Comparison of ENCODE assay signal across 29 cellular contexts in genomic region chr4:169148851-169149250, GRCh38.
"Had no signal": no experiment of that assay in that cellular context is flagged by ENCODE, and none has a peak within 500 bp of the region (broad histone marks: within the 10 kb centered on the region; RNA-seq: fewer than 3 reads in every experiment).

No MANE protein-coding gene starts in this region.

- H3K36me3 ChIP-seq: adrenal gland, left lung, neural progenitor cell, ovary had no signal

- H3K4me2 ChIP-seq: neural progenitor cell had no signal

- DNase-seq: activated B cell treated with CpG ODN at 0.5 μM for 24 hours; activated CD8-positive, alpha-beta memory T cell treated with anti-CD3 and anti-CD28 coated beads, Interleukin-2, amount 10 ng/mL, durations not matched to agents 7 days and 5 days; activated CD8-positive, alpha-beta T cell treated with anti-CD3 and anti-CD28 coated beads, Interleukin-2, amount 10 ng/mL, durations not matched to agents 7 days and 5 days; activated naive CD4-positive, alpha-beta T cell treated with anti-CD3 and anti-CD28 coated beads for 36 hours; activated naive CD8-positive, alpha-beta T cell treated with anti-CD3 and anti-CD28 coated beads for 36 hours; activated T-cell treated with anti-CD3 and anti-CD28 coated beads, Interleukin-2, amount 50 U/mL, for 72 hours; adrenal gland; aorta; body of pancreas; effector memory CD8-positive, alpha-beta T cell; foreskin fibroblast; heart left ventricle; left lung; mammary epithelial cell; naive thymus-derived CD8-positive, alpha-beta T cell; ovary; retina; stimulated activated CD4-positive, alpha-beta T cell treated with anti-CD3 and anti-CD28 coated beads, Interleukin-4, amount 100 ng/mL, for 24 hours; stimulated activated CD8-positive, alpha-beta memory T cell treated with anti-CD3 and anti-CD28 coated beads, Interleukin-4, amount 100 ng/mL, for 48 hours; stimulated activated naive CD8-positive, alpha-beta T cell treated with anti-CD3 and anti-CD28 coated beads, Interleukin-15, amount 100 ng/mL, for 72 hours; T-helper 2 cell; tibial artery had no signal

- H2AFZ ChIP-seq: neural progenitor cell had no signal

- H3K4me3 ChIP-seq: adrenal gland, body of pancreas, heart left ventricle, left lung, neural progenitor cell, ovary, skin epidermis, tibial artery had no signal

- H3K27ac ChIP-seq: adrenal gland, body of pancreas, neural progenitor cell, ovary, skin epidermis, tibial artery had no signal

- H3K27me3 ChIP-seq: adrenal gland, body of pancreas, heart left ventricle, left lung, neural progenitor cell, ovary, tibial artery had no signal

- H3K4me3 Mint-ChIP-seq: activated B cell treated with CpG ODN at 0.5 μM for 24 hours; activated CD8-positive, alpha-beta memory T cell treated with anti-CD3 and anti-CD28 coated beads, Interleukin-2, amount 10 ng/mL, durations not matched to agents 7 days and 5 days; activated CD8-positive, alpha-beta T cell treated with anti-CD3 and anti-CD28 coated beads, Interleukin-2, amount 10 ng/mL, durations not matched to agents 7 days and 5 days; activated naive CD4-positive, alpha-beta T cell treated with anti-CD3 and anti-CD28 coated beads for 36 hours; activated naive CD8-positive, alpha-beta T cell treated with anti-CD3 and anti-CD28 coated beads for 36 hours; activated T-cell treated with anti-CD3 and anti-CD28 coated beads, Interleukin-2, amount 50 U/mL, for 72 hours; effector memory CD8-positive, alpha-beta T cell; mesothelial cell of epicardium; naive thymus-derived CD8-positive, alpha-beta T cell; neural progenitor cell; stimulated activated memory B cell treated with anti-CD40 and anti-IgM and Interleukin-4, amounts not matched to agents 10 μg/mL and 1 μg/mL and 100 μg/mL, for 72 hours; stimulated activated naive CD8-positive, alpha-beta T cell treated with anti-CD3 and anti-CD28 coated beads, Interleukin-15, amount 100 ng/mL, for 72 hours had no signal

- H3K4me1 Mint-ChIP-seq: activated CD8-positive, alpha-beta memory T cell treated with anti-CD3 and anti-CD28 coated beads, Interleukin-2, amount 10 ng/mL, durations not matched to agents 7 days and 5 days; activated naive CD8-positive, alpha-beta T cell treated with anti-CD3 and anti-CD28 coated beads for 36 hours; naive thymus-derived CD8-positive, alpha-beta T cell; stimulated activated memory B cell treated with anti-CD40 and anti-IgM and Interleukin-4, amounts not matched to agents 10 μg/mL and 1 μg/mL and 100 μg/mL, for 72 hours; stimulated activated naive CD8-positive, alpha-beta T cell treated with anti-CD3 and anti-CD28 coated beads, Interleukin-15, amount 100 ng/mL, for 72 hours had no signal

- H3K4me1 ChIP-seq: adrenal gland, body of pancreas, left lung had no signal

- H3K9me3 Mint-ChIP-seq: activated B cell treated with CpG ODN at 0.5 μM for 24 hours; activated naive CD4-positive, alpha-beta T cell treated with anti-CD3 and anti-CD28 coated beads for 36 hours; activated naive CD8-positive, alpha-beta T cell treated with anti-CD3 and anti-CD28 coated beads for 36 hours; activated T-cell treated with anti-CD3 and anti-CD28 coated beads, Interleukin-2, amount 50 U/mL, for 72 hours; effector memory CD8-positive, alpha-beta T cell; mesothelial cell of epicardium; naive thymus-derived CD8-positive, alpha-beta T cell; neural progenitor cell; stimulated activated memory B cell treated with anti-CD40 and anti-IgM and Interleukin-4, amounts not matched to agents 10 μg/mL and 1 μg/mL and 100 μg/mL, for 72 hours; stimulated activated naive CD8-positive, alpha-beta T cell treated with anti-CD3 and anti-CD28 coated beads, Interleukin-15, amount 100 ng/mL, for 72 hours had no signal

- H3K9me3 ChIP-seq: adrenal gland, body of pancreas, heart left ventricle, left lung, ovary, tibial artery had no signal

- ATAC-seq: activated CD8-positive, alpha-beta memory T cell treated with anti-CD3 and anti-CD28 coated beads, Interleukin-2, amount 10 ng/mL, durations not matched to agents 7 days and 5 days; activated CD8-positive, alpha-beta T cell treated with anti-CD3 and anti-CD28 coated beads, Interleukin-2, amount 10 ng/mL, durations not matched to agents 7 days and 5 days; activated T-cell treated with anti-CD3 and anti-CD28 coated beads, Interleukin-2, amount 50 U/mL, for 72 hours; body of pancreas; effector memory CD8-positive, alpha-beta T cell; esophagus mucosa; left lung; naive thymus-derived CD8-positive, alpha-beta T cell; sciatic nerve; stimulated activated memory B cell treated with anti-CD40 and anti-IgM and Interleukin-4, amounts not matched to agents 10 μg/mL and 1 μg/mL and 100 μg/mL, for 72 hours; stimulated activated naive CD8-positive, alpha-beta T cell treated with anti-CD3 and anti-CD28 coated beads, Interleukin-15, amount 100 ng/mL, for 72 hours had no signal

- H3K36me3 Mint-ChIP-seq: activated CD8-positive, alpha-beta memory T cell treated with anti-CD3 and anti-CD28 coated beads, Interleukin-2, amount 10 ng/mL, durations not matched to agents 7 days and 5 days; activated naive CD8-positive, alpha-beta T cell treated with anti-CD3 and anti-CD28 coated beads for 36 hours; naive thymus-derived CD8-positive, alpha-beta T cell had no signal

- H3K27ac Mint-ChIP-seq: activated B cell treated with CpG ODN at 0.5 μM for 24 hours; activated CD8-positive, alpha-beta memory T cell treated with anti-CD3 and anti-CD28 coated beads, Interleukin-2, amount 10 ng/mL, durations not matched to agents 7 days and 5 days; activated CD8-positive, alpha-beta T cell treated with anti-CD3 and anti-CD28 coated beads, Interleukin-2, amount 10 ng/mL, durations not matched to agents 7 days and 5 days; activated naive CD4-positive, alpha-beta T cell treated with anti-CD3 and anti-CD28 coated beads for 36 hours; activated naive CD8-positive, alpha-beta T cell treated with anti-CD3 and anti-CD28 coated beads for 36 hours; activated T-cell treated with anti-CD3 and anti-CD28 coated beads, Interleukin-2, amount 50 U/mL, for 72 hours; effector memory CD8-positive, alpha-beta T cell; mesothelial cell of epicardium; naive thymus-derived CD8-positive, alpha-beta T cell; neural progenitor cell; stimulated activated memory B cell treated with anti-CD40 and anti-IgM and Interleukin-4, amounts not matched to agents 10 μg/mL and 1 μg/mL and 100 μg/mL, for 72 hours; stimulated activated naive CD8-positive, alpha-beta T cell treated with anti-CD3 and anti-CD28 coated beads, Interleukin-15, amount 100 ng/mL, for 72 hours had no signal

- H3K27me3 Mint-ChIP-seq: activated B cell treated with CpG ODN at 0.5 μM for 24 hours; activated CD8-positive, alpha-beta memory T cell treated with anti-CD3 and anti-CD28 coated beads, Interleukin-2, amount 10 ng/mL, durations not matched to agents 7 days and 5 days; activated naive CD8-positive, alpha-beta T cell treated with anti-CD3 and anti-CD28 coated beads for 36 hours; naive thymus-derived CD8-positive, alpha-beta T cell; progenitor cell of endocrine pancreas; stimulated activated memory B cell treated with anti-CD40 and anti-IgM and Interleukin-4, amounts not matched to agents 10 μg/mL and 1 μg/mL and 100 μg/mL, for 72 hours; stimulated activated naive CD8-positive, alpha-beta T cell treated with anti-CD3 and anti-CD28 coated beads, Interleukin-15, amount 100 ng/mL, for 72 hours had no signal

- H3K9ac ChIP-seq: neural progenitor cell had no signal
